Comparison of ENCODE assay signal across 26 cellular contexts in genomic region chr11:100031973-100032372, GRCh38.
"Had no signal": no experiment of that assay in that cellular context is flagged by ENCODE, and none has a peak within 500 bp of the region (broad histone marks: within the 10 kb centered on the region; RNA-seq: fewer than 3 reads in every experiment).

No MANE protein-coding gene starts in this region.

- H3K4me1 Mint-ChIP-seq: memory B cell; naive thymus-derived CD4-positive, alpha-beta T cell; stimulated activated effector memory CD8-positive, alpha-beta T cell treated with anti-CD3 and anti-CD28 coated beads, Interleukin-12 subunit alpha, Interleukin-12 subunit beta, amount 100 ng/mL, for 72 hours had no signal

- FAIRE-seq: bronchial epithelial cell, pancreas, small intestine had no signal

- H3K27me3 ChIP-seq: esophagus muscularis mucosa, foreskin keratinocyte, heart left ventricle, pancreas, sigmoid colon, upper lobe of left lung, vagina had no signal

- H3K4me1 ChIP-seq: esophagus muscularis mucosa, foreskin keratinocyte, heart left ventricle, pancreas, prostate gland, sigmoid colon, upper lobe of left lung, vagina had no signal

- H3K9me3 ChIP-seq: esophagus muscularis mucosa, pancreas, prostate gland, sigmoid colon, vagina had no signal

- H3K27ac ChIP-seq: esophagus muscularis mucosa, foreskin keratinocyte, heart left ventricle, pancreas, prostate gland, sigmoid colon, upper lobe of left lung, vagina, VCaP had no signal

- H3K36me3 ChIP-seq: esophagus muscularis mucosa, heart left ventricle, pancreas, prostate gland, sigmoid colon, upper lobe of left lung, vagina had no signal

- H3K36me3 Mint-ChIP-seq: activated naive CD4-positive, alpha-beta T cell treated with anti-CD3 and anti-CD28 coated beads, Interleukin-2, amount 50 U/mL, for 72 hours; memory B cell; naive thymus-derived CD4-positive, alpha-beta T cell; stimulated activated effector memory CD8-positive, alpha-beta T cell treated with anti-CD3 and anti-CD28 coated beads, Interleukin-12 subunit alpha, Interleukin-12 subunit beta, amount 100 ng/mL, for 72 hours had no signal

- H3K4me3 Mint-ChIP-seq: activated T-cell treated with anti-CD3 and anti-CD28 coated beads, Interleukin-2, amount 50 U/mL, for 72 hours; memory B cell; naive thymus-derived CD4-positive, alpha-beta T cell; stimulated activated effector memory CD8-positive, alpha-beta T cell treated with anti-CD3 and anti-CD28 coated beads, Interleukin-12 subunit alpha, Interleukin-12 subunit beta, amount 100 ng/mL, for 72 hours; stimulated activated naive CD8-positive, alpha-beta T cell treated with anti-CD3 and anti-CD28 coated beads, Interleukin-15, Interleukin-2, amounts not matched to agents 100 ng/mL and 50 ng/mL, for 24 hours had no signal

- ATAC-seq: activated naive CD4-positive, alpha-beta T cell treated with anti-CD3 and anti-CD28 coated beads, Interleukin-2, amount 50 U/mL, for 72 hours; activated T-cell treated with anti-CD3 and anti-CD28 coated beads, Interleukin-2, amount 50 U/mL, for 72 hours; foreskin keratinocyte; heart left ventricle; naive thymus-derived CD4-positive, alpha-beta T cell; pancreas; stimulated activated effector memory CD8-positive, alpha-beta T cell treated with anti-CD3 and anti-CD28 coated beads, Interleukin-12 subunit alpha, Interleukin-12 subunit beta, amount 100 ng/mL, for 72 hours had no signal

- DNase-seq: activated CD4-positive, alpha-beta T cell treated with anti-CD3 and anti-CD28 coated beads for 4 hours; activated CD4-positive, alpha-beta T cell treated with anti-CD3 and anti-CD28 coated beads, Interleukin-2, amount 50 U/mL, for 4 hours; activated naive CD4-positive, alpha-beta T cell; activated T-cell treated with anti-CD3 and anti-CD28 coated beads for 4 hours; activated T-cell treated with anti-CD3 and anti-CD28 coated beads, Interleukin-2, amount 50 U/mL, for 72 hours; dermis blood vessel endothelial cell; effector CD4-positive, alpha-beta T cell; foreskin keratinocyte; heart left ventricle; hypothalamus; midbrain; naive thymus-derived CD4-positive, alpha-beta T cell; pancreas; sigmoid colon; small intestine; stimulated activated CD4-positive, alpha-beta T cell treated with anti-CD3 and anti-CD28 coated beads, Interleukin-4, amount 100 ng/mL, for 24 hours; upper lobe of left lung had no signal

- H3K27ac Mint-ChIP-seq: activated naive CD4-positive, alpha-beta T cell treated with anti-CD3 and anti-CD28 coated beads, Interleukin-2, amount 50 U/mL, for 72 hours; activated T-cell treated with anti-CD3 and anti-CD28 coated beads, Interleukin-2, amount 50 U/mL, for 72 hours; memory B cell; naive thymus-derived CD4-positive, alpha-beta T cell; stimulated activated effector memory CD8-positive, alpha-beta T cell treated with anti-CD3 and anti-CD28 coated beads, Interleukin-12 subunit alpha, Interleukin-12 subunit beta, amount 100 ng/mL, for 72 hours; stimulated activated naive CD8-positive, alpha-beta T cell treated with anti-CD3 and anti-CD28 coated beads, Interleukin-15, Interleukin-2, amounts not matched to agents 100 ng/mL and 50 ng/mL, for 24 hours had no signal

- H3K4me3 ChIP-seq: esophagus muscularis mucosa, heart left ventricle, pancreas, prostate gland, sigmoid colon, upper lobe of left lung, vagina had no signal

- H3K27me3 Mint-ChIP-seq: memory B cell; naive thymus-derived CD4-positive, alpha-beta T cell; stimulated activated naive CD8-positive, alpha-beta T cell treated with anti-CD3 and anti-CD28 coated beads, Interleukin-15, Interleukin-2, amounts not matched to agents 100 ng/mL and 50 ng/mL, for 24 hours had no signal
